9 cellular contexts compared by ENCODE assay signal in genomic region chr1:2544093-2544874, GRCh38. TPM values are rescaled to one million over a fixed set of nuclear protein-coding genes. Genes with fewer than 3 reads are reported as not detected.
DNase-seq lines count a peak whose midpoint lies in the region; FAIRE-seq and TF ChIP-seq lines count a peak whose summit lies in the region.
"Had no signal": no experiment of that assay in that cellular context is flagged by ENCODE, and none has a peak within 500 bp of the region (broad histone marks: within the 10 kb centered on the region; RNA-seq: fewer than 3 reads in every experiment).

No MANE protein-coding gene starts in this region.

- CTCF ChIA-PET in H1 (lab: Charles Lee; ENCODE audit: partially characterized antibody): interaction anchor here (0.6 to 3.3 kb wide), 6 partner anchors 10 to 228 kb away, joined by 3 to 16 read pairs (median 3); no protein-coding TSS in a partner anchor

- H3K14ac ChIP-seq in H1 (ENCODE audit: insufficient read length): no peak overlapping the region

- H3K56ac ChIP-seq in H1 (replicated peaks; ENCODE audit: insufficient read length, low read depth, low read length): no peak overlapping the region

- TF ChIP-seq EP300 in H1 (IDR thresholded peaks at IDR 0.05; ENCODE audit: borderline replicate concordance in 1 of 2, low read depth in 2 of 2, low read length in 2 of 2): no peak

- H2BK120ac ChIP-seq in H1 (replicated peaks; ENCODE audit: low read depth, low read length): no peak overlapping the region

- no peak for TF ChIP-seq CTCF in H1 (IDR thresholded peaks at IDR 0.05; ENCODE audit: control extremely low read depth in 1 of 3, insufficient read depth in 1 of 3, low read depth in 1 of 3, low read length in 3 of 3)

- H3K36me3 ChIP-seq in H1 (ENCODE audit: control insufficient read depth in 2 of 4, insufficient read depth in 4 of 4, low read length in 3 of 4): no peaks in the 10 kb centered on the region
- H3K36me3 ChIP-seq in Karpas-422 (ENCODE audit: insufficient read depth, low read length): no peaks in the 10 kb centered on the region
- H3K36me3 ChIP-seq: neutrophil had no signal

- H3K23me2 ChIP-seq in H1 (ENCODE audit: low read depth, low read length): peaks cover 10% of the 10 kb centered on the region; the same call in 1 of the 2 replicates

- TF ChIP-seq POLR2A in H1 (IDR thresholded peaks at IDR 0.05; ENCODE audit: control extremely low read depth in 1 of 2, low read depth in 2 of 2, low read length in 2 of 2): no peak

- H2AFZ ChIP-seq in H1 (ENCODE audit: low read length) (no peak overlapping the region), Karpas-422 (ENCODE audit: low read length) (no peak overlapping the region)

- no peak for FAIRE-seq in H1 (lab: Jason Lieb, UNC)

- H3K79me2 ChIP-seq in H1 (ENCODE audit: control insufficient read depth in 1 of 2, insufficient read depth in 2 of 2, low read length in 2 of 2): no peaks in the 10 kb centered on the region
- no peaks in the 10 kb centered on the region for H3K79me2 ChIP-seq in Karpas-422 (ENCODE audit: low read length)

- peak overlapping the region; percentile 93 for H4K91ac ChIP-seq in H1 (replicated peaks; ENCODE audit: insufficient read length, low read length)

- peak; percentile 57 for DNase-seq in DMS 273 (lab: John Stamatoyannopoulos, UW; ENCODE audit: unreplicated experiment)
- DNase-seq in DMS 273 treated with DMSO at 0.1 percent for 48 hours (lab: John Stamatoyannopoulos, UW): no peak
- no peak for DNase-seq in H1 (ENCODE audit: low read depth in 1 of 2, low spot score in 2 of 2)
- DNase-seq in substantia nigra (lab: John Stamatoyannopoulos, UW): peak in 14 of 49 donors; percentile 14 to 58 (median 32)
- no peak for DNase-seq in SHP77 treated with DMSO at 0.1 percent for 48 hours (lab: John Stamatoyannopoulos, UW)
- DNase-seq in Karpas-422: no peak

- no peaks in the 10 kb centered on the region for H4K20me1 ChIP-seq in H1 (replicated peaks in 1 of 2; ENCODE audit: control insufficient read depth in 1 of 2, insufficient read depth in 2 of 2, low read length in 2 of 2)
- no peaks in the 10 kb centered on the region for H4K20me1 ChIP-seq in Karpas-422 (ENCODE audit: insufficient read depth, low read depth, low read length)

- H3K4me1 ChIP-seq in H1 (replicated peaks in 1 of 4; ENCODE audit: control insufficient read depth in 3 of 4, insufficient read depth in 4 of 4, low read length in 3 of 4) (peaks cover 0 to 33% (median 30%) of the 10 kb centered on the region in 4 experiments; a peak in 6 of 7 replicates), Karpas-422 (ENCODE audit: low read length) (peaks cover 36% of the 10 kb centered on the region)

- no peaks in the 10 kb centered on the region for H3K79me1 ChIP-seq in H1 (ENCODE audit: low read depth, low read length)

- peak overlapping the region; percentile 89; the same call in 1 of the 2 replicates for H2AK5ac ChIP-seq in H1 (ENCODE audit: low read depth, low read length)

- no peak for TF ChIP-seq RAD21 in H1 (IDR thresholded peaks at IDR 0.05 in 1 of 2, conservative IDR thresholded peaks at IDR 0.05 in 1 of 2; ENCODE audit: low read depth in 2 of 2, low read length in 2 of 2)

- no peak overlapping the region for H4K5ac ChIP-seq in H1 (ENCODE audit: insufficient read length, low read depth, low read length)

- H2BK20ac ChIP-seq in H1 (ENCODE audit: low read length): peak overlapping the region; percentile 13; the same call in 1 of the 2 replicates

- POLR2A ChIA-PET in H1 (lab: Charles Lee; ENCODE audit: partially characterized antibody): interaction anchor here (1.4 to 1.5 kb wide), 3 partner anchors 9 to 97 kb away, joined by 3 to 6 read pairs (median 4); partner anchors contain the start of gene PANK4

- H3K18ac ChIP-seq in H1 (ENCODE audit: extremely low read depth, low read length): peak overlapping the region; percentile 51

- H3K27ac ChIP-seq in H1 (ENCODE audit: low read depth, low read length) (no peak overlapping the region), substantia nigra (ENCODE audit: low read depth, low read length, poor library complexity, severe bottlenecking) (peak overlapping the region; percentile 38), Karpas-422 (ENCODE audit: low read length) (no peak overlapping the region)

- peak overlapping the region; percentile 86; the same call in 1 of the 2 replicates for H4K8ac ChIP-seq in H1 (ENCODE audit: extremely low read depth, insufficient read depth, low read length)

- H3K27me3 ChIP-seq in H1 (replicated peaks in 1 of 4; ENCODE audit: control insufficient read depth in 3 of 4, extremely low read depth in 1 of 4, insufficient read depth in 3 of 4, low read length in 3 of 4) (peaks cover 0 to 21% (median 13%) of the 10 kb centered on the region in 4 experiments; a peak in 5 of 7 replicates), Karpas-422 (ENCODE audit: low read length) (no peaks in the 10 kb centered on the region)

- no peak overlapping the region for H3K4me3 ChIP-seq in H1 (ENCODE audit: extremely low read depth in 1 of 4, insufficient read depth in 2 of 4, low read depth in 3 of 4, low read length in 4 of 4)
- H3K4me3 ChIP-seq in Karpas-422 (ENCODE audit: low read length): no peak overlapping the region

- no peak overlapping the region for H3K23ac ChIP-seq in H1 (ENCODE audit: insufficient read length)

- H3K4me2 ChIP-seq in H1 (ENCODE audit: insufficient read depth in 1 of 2, low read depth in 2 of 2, low read length in 2 of 2): peak overlapping the region; percentile 13 to 40; a peak in 2 of 4 replicates
- no peak overlapping the region for H3K4me2 ChIP-seq in Karpas-422 (ENCODE audit: low read depth, low read length, poor library complexity, severe bottlenecking)

- no peaks in the 10 kb centered on the region for H3K9me2 ChIP-seq in Karpas-422 (replicated peaks; ENCODE audit: insufficient read depth, low read length)

- H2BK5ac ChIP-seq in H1 (ENCODE audit: low read depth, low read length): no peak overlapping the region; the same call in 1 of the 2 replicates

- H3K9ac ChIP-seq in H1 (replicated peaks in 1 of 4; ENCODE audit: extremely low read depth in 1 of 4, low read depth in 3 of 4, low read length in 3 of 4) (no peak overlapping the region), Karpas-422 (ENCODE audit: low read length) (no peak overlapping the region)

- H3K4ac ChIP-seq in H1 (replicated peaks; ENCODE audit: insufficient read length, low read depth, low read length): peak overlapping the region; percentile 78

- WGBS in H1 (ENCODE audit: extremely low coverage in 1 of 2, insufficient coverage in 1 of 2, insufficient read length in 1 of 2, insufficient replicate concordance in 2 of 2, low coverage in 1 of 2, low lambda C conversion rate in 2 of 2, missing lambda C conversion rate in 1 of 2), 2 experiments: 87% methylated on average over 23 of the region's 26 CpGs; no CpG with 5 or more reads in 1 of the 2 experiments

- H2BK12ac ChIP-seq in H1 (ENCODE audit: low read depth, low read length): peak overlapping the region; percentile 84; the same call in 1 of the 2 replicates

- peak overlapping the region; percentile 81; the same call in 1 of the 2 replicates for H2BK15ac ChIP-seq in H1 (ENCODE audit: low read length)

- no peaks in the 10 kb centered on the region for H3K9me3 ChIP-seq in H1 (ENCODE audit: insufficient read depth in 2 of 2, low read depth in 1 of 2, low read length in 1 of 2)
- H3K9me3 ChIP-seq in Karpas-422 (ENCODE audit: low read length): no peaks in the 10 kb centered on the region
- H3K9me3 ChIP-seq: neutrophil had no signal

RNA-seq across cellular contexts. Expression of gene TNFRSF14, which starts 11.9 kb away (rescaled TPM):
- 0.50 and 0.65 TPM in 2 replicates for total RNA-seq in H1 (2021; fragmentation: NEBNext Ultra II Directional; extraction: Animal tissue kit (Norgen Biotek cat#: 25700))
- 0.13 and 0.36 TPM in 2 replicates for polyA plus RNA-seq in H1 (2011; rRNA removed)
- polyA plus RNA-seq in H1 (2011; cell fraction: cytosol; rRNA removed): 0.43 TPM
- 1.1 TPM for polyA plus RNA-seq in H1 (2011; cell fraction: nucleus; rRNA removed)
- polyA plus RNA-seq in H1 (2012, experiment 1 of 2): 0.17 to 0.35 TPM (median 0.24 TPM) in 3 of 4 replicates, not detected in the other
- polyA plus RNA-seq in H1 (2012, experiment 2 of 2): not detected
- 0.08 TPM for polyA plus RNA-seq in H1 (2013, experiment 1 of 2)
- 0.09 TPM for polyA plus RNA-seq in H1 (2013, experiment 2 of 2)
- 0.22 and 0.32 TPM in 2 replicates for polyA minus RNA-seq in H1 (2011; rRNA and poly(A)+ RNA removed)
- polyA minus RNA-seq in H1 (2011; cell fraction: cytosol; rRNA and poly(A)+ RNA removed): not detected
- polyA minus RNA-seq in H1 (2011; cell fraction: nucleus; rRNA and poly(A)+ RNA removed): 1.5 TPM
- total RNA-seq in Karpas-422 (2014; rRNA removed; shearing (Covaris generic); ENCODE audit: low replicate concordance): 10.3 and 15.6 TPM in 2 replicates

RNA-seq across cellular contexts. Expression of gene HES5, which starts 14.2 kb away (rescaled TPM):
- total RNA-seq in H1 (2021; fragmentation: NEBNext Ultra II Directional; extraction: Animal tissue kit (Norgen Biotek cat#: 25700)): 0.22 and 0.25 TPM in 2 replicates
- polyA plus RNA-seq in H1 (2011; rRNA removed): 0.08 TPM in 1 of 2 replicates, not detected in the other
- polyA plus RNA-seq in H1 (2011; cell fraction: cytosol; rRNA removed): 0.05 TPM
- polyA plus RNA-seq in H1 (2011; cell fraction: nucleus; rRNA removed): 0.17 TPM
- 0.13 to 0.29 TPM in 2 of 4 replicates, not detected in the others for polyA plus RNA-seq in H1 (2012, experiment 1 of 2)
- polyA plus RNA-seq in H1 (2012, experiment 2 of 2): 0.13 TPM
- 0.04 TPM for polyA plus RNA-seq in H1 (2013, experiment 1 of 2)
- 0.04 TPM for polyA plus RNA-seq in H1 (2013, experiment 2 of 2)
- 0.28 TPM in 1 of 2 replicates, not detected in the other for polyA minus RNA-seq in H1 (2011; rRNA and poly(A)+ RNA removed)
- not detected for polyA minus RNA-seq in H1 (2011; cell fraction: cytosol; rRNA and poly(A)+ RNA removed)
- not detected for polyA minus RNA-seq in H1 (2011; cell fraction: nucleus; rRNA and poly(A)+ RNA removed)
- total RNA-seq in Karpas-422 (2014; rRNA removed; shearing (Covaris generic); ENCODE audit: low replicate concordance): not detected in 2 replicates
- total RNA-seq: A172, NCI-H460 had no signal

RNA-seq across cellular contexts. Expression of gene PANK4, which starts 17.9 kb away (rescaled TPM):
- 29.7 and 35.4 TPM in 2 replicates for total RNA-seq in H1 (2021; fragmentation: NEBNext Ultra II Directional; extraction: Animal tissue kit (Norgen Biotek cat#: 25700))
- polyA plus RNA-seq in H1 (2011; rRNA removed): 20.1 and 24.4 TPM in 2 replicates
- polyA plus RNA-seq in H1 (2011; cell fraction: cytosol; rRNA removed): 24.0 TPM
- 110 TPM for polyA plus RNA-seq in H1 (2011; cell fraction: nucleus; rRNA removed)
- 20.2 to 27.0 TPM (median 21.6 TPM) in 4 replicates for polyA plus RNA-seq in H1 (2012, experiment 1 of 2)
- 14.8 TPM for polyA plus RNA-seq in H1 (2012, experiment 2 of 2)
- 12.0 TPM for polyA plus RNA-seq in H1 (2013, experiment 1 of 2)
- polyA plus RNA-seq in H1 (2013, experiment 2 of 2): 11.1 TPM
- 24.4 and 25.4 TPM in 2 replicates for polyA minus RNA-seq in H1 (2011; rRNA and poly(A)+ RNA removed)
- 24.7 TPM for polyA minus RNA-seq in H1 (2011; cell fraction: cytosol; rRNA and poly(A)+ RNA removed)
- polyA minus RNA-seq in H1 (2011; cell fraction: nucleus; rRNA and poly(A)+ RNA removed): 116 TPM
- total RNA-seq in Karpas-422 (2014; rRNA removed; shearing (Covaris generic); ENCODE audit: low replicate concordance): 25.1 and 25.8 TPM in 2 replicates

RNA-seq across cellular contexts. Expression of gene PRXL2B, which starts 42.3 kb away (rescaled TPM):
- total RNA-seq in H1 (2021; fragmentation: NEBNext Ultra II Directional; extraction: Animal tissue kit (Norgen Biotek cat#: 25700)): 44.4 and 46.0 TPM in 2 replicates
- 35.3 and 54.6 TPM in 2 replicates for polyA plus RNA-seq in H1 (2011; rRNA removed)
- polyA plus RNA-seq in H1 (2011; cell fraction: cytosol; rRNA removed): 39.9 TPM
- 87.5 TPM for polyA plus RNA-seq in H1 (2011; cell fraction: nucleus; rRNA removed)
- polyA plus RNA-seq in H1 (2012, experiment 1 of 2): 35.5 to 45.3 TPM (median 42.8 TPM) in 4 replicates
- polyA plus RNA-seq in H1 (2012, experiment 2 of 2): 46.9 TPM
- 27.5 TPM for polyA plus RNA-seq in H1 (2013, experiment 1 of 2)
- 26.7 TPM for polyA plus RNA-seq in H1 (2013, experiment 2 of 2)
- polyA minus RNA-seq in H1 (2011; rRNA and poly(A)+ RNA removed): 15.9 and 21.5 TPM in 2 replicates
- polyA minus RNA-seq in H1 (2011; cell fraction: cytosol; rRNA and poly(A)+ RNA removed): 18.1 TPM
- polyA minus RNA-seq in H1 (2011; cell fraction: nucleus; rRNA and poly(A)+ RNA removed): 16.7 TPM
- 0.89 and 0.90 TPM in 2 replicates for total RNA-seq in Karpas-422 (2014; rRNA removed; shearing (Covaris generic); ENCODE audit: low replicate concordance)
